Comparison of ENCODE assay signal across 12 cellular contexts in the genomic region with DNA sequence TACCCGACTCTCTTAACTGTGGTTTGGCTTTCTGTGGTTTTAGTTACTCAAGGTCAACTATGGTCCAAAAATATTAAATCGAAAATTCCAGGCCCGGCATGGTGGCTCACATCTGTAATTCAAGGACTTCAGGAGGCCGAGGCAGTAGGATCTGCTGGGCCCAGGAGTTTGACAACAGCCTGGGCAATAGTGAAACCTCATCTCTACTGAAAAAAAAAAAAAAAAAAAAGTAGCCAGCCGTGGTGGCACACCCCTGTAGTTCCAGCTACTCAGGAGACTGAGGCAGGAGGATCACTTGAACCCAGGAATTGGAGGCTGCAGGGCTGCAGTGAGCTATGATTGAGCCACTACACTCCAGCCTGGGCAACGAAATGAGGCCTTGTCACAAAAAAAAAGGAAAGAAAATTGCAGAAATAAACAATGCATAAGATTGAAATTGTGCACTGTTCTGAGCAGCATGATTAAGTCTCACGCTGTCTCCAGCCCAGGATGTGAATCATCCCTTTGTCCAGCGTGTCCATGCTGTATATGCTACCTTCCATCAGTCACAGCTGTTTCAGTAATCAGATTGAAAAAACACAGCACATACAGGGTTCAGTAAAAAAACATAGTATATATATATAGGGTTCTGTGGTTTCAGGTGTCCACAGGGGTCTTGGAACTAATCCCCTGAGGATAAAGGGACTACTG. TPM values are rescaled to one million over a fixed set of nuclear protein-coding genes. Genes with fewer than 3 reads are reported as not detected.
DNase-seq lines count a peak whose midpoint lies in the region; ATAC-seq lines count a peak whose summit lies in the region.
"Had no signal": no experiment of that assay in that cellular context is flagged by ENCODE, and none has a peak within 500 bp of the region (broad histone marks: within the 10 kb centered on the region; RNA-seq: fewer than 3 reads in every experiment).

No MANE protein-coding gene starts in this region.

- H3K27ac ChIP-seq in epithelial cell of prostate, result peak overlapping the region; percentile 87

- ATAC-seq in GM19328 (IDR thresholded peaks at IDR 0.05; ENCODE audit: unreplicated experiment), result no peak
- ATAC-seq: stimulated activated memory B cell treated with anti-CD40 and anti-IgM and Interleukin-4, amounts not matched to agents 10 μg/mL and 1 μg/mL and 100 μg/mL, for 72 hours had no signal

- DNase-seq in ELR (ENCODE audit: low read depth), result peak; percentile 94
- DNase-seq in RPMI7951 (ENCODE audit: low read depth), result peak; percentile 88
- peak; percentile 66 for DNase-seq in epithelial cell of prostate (ENCODE audit: low read depth, low spot score)
- DNase-seq in pons (ENCODE audit: low spot score), result peak; percentile 43
- no peak for DNase-seq in NCI-H2081 treated with DMSO at 0.1 percent for 48 hours (lab: John Stamatoyannopoulos, UW)
- DNase-seq in SIG-M5 (lab: John Stamatoyannopoulos, UW), result no peak
- no peak for DNase-seq in globus pallidus (ENCODE audit: low spot score)
- DNase-seq: activated CD4-positive, alpha-beta T cell treated with anti-CD3 and anti-CD28 coated beads, Interleukin-2, amount 10 ng/mL, durations not matched to agents 24 days and 14 days; activated naive CD4-positive, alpha-beta T cell treated with anti-CD3 and anti-CD28 coated beads, Interleukin-2, amount 50 U/mL, for 16 hours; NCI-H146 had no signal

RNA-seq across cellular contexts. Expression of a gene that starts 40.7 kb away (rescaled TPM):
- total RNA-seq in RPMI7951 (2014; rRNA removed; shearing (Covaris generic)), result 3.2 and 4.4 TPM in 2 replicates
- total RNA-seq: activated CD4-positive, alpha-beta T cell treated with anti-CD3 and anti-CD28 coated beads, Interleukin-2, amount 10 ng/mL, durations not matched to agents 24 days and 14 days had no signal

Comparison
In these comparisons a context has a peak if more than half of its experiments do, and no peak if none do; other contexts are left out.
1. DNase-seq: peak in ELR (single experiment), RPMI7951 (single experiment), epithelial cell of prostate (single experiment) and pons (single experiment); none in NCI-H2081 treated with DMSO at 0.1 percent for 48 hours (single experiment), SIG-M5 (single experiment) and globus pallidus (single experiment).